1 cellular context compared by ENCODE assay signal in the genomic region with DNA sequence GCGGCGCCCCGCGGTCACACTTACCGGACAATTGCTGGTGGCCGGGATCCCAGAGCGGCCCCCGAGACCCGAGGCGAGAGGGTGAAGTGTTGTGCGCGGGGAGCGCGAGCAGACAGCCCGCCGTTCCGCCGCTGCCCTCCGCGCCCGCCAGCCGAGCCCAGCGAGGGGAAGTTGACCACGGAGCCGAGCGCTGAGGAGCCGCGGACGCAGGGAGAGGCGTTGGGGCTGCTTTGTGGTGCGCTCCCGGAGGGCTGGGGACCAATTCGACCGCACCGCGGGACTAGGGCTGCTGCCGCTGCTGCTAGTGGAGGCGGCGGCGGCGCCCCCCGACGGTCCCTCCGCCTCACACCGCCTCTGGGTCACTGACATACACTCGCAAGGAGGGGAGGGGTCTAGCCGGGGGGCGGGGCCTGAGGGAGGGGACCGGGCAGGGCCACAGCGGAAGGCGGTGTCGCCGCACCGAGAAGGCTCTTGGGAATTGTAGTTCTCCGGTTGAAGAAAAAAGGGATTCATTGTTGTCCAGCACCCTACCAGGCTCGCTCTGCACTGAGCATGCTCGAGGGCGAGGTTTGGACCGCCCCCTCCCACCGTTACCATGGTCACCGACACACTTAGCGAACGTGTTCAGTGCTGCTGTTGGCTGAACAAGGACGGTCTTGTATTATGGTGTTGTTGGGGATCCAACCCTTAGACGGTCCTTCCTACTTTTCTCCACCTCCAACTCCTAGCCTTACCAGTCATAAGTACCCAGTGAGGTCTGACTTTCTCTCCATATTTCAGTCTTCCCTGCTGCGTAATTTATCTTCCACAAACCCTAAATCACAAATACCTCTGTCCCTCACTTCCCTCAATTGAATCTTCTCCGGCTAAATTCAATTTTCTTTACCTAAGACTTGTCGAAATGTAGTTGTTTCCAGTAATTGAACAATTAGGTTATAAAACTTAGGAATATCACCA.
TF ChIP-seq lines count a peak whose summit lies in the region.

A gene with protein sequence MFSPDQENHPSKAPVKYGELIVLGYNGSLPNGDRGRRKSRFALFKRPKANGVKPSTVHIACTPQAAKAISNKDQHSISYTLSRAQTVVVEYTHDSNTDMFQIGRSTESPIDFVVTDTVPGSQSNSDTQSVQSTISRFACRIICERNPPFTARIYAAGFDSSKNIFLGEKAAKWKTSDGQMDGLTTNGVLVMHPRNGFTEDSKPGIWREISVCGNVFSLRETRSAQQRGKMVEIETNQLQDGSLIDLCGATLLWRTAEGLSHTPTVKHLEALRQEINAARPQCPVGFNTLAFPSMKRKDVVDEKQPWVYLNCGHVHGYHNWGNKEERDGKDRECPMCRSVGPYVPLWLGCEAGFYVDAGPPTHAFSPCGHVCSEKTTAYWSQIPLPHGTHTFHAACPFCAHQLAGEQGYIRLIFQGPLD (minus strand): TSS at position 364 of the 957 bp plus-strand sequence. CDS start 36,110 bp downstream, outside the sequence.

TF ChIP-seq in HepG2, 621 proteins besides CTCF, POLR2A, EP300 and RAD21 (continued from another document and continues in another):
- no peak for TF ChIP-seq PAX8 (CRISPR knock-in tag; IDR thresholded peaks at IDR 0.05; ENCODE audit: borderline replicate concordance)
- TF ChIP-seq MEIS1 (CRISPR knock-in tag; IDR thresholded peaks at IDR 0.05; ENCODE audit: borderline replicate concordance), result peak; percentile 93; the same call in 1 of the 2 replicates
- TF ChIP-seq, protein P1, sequence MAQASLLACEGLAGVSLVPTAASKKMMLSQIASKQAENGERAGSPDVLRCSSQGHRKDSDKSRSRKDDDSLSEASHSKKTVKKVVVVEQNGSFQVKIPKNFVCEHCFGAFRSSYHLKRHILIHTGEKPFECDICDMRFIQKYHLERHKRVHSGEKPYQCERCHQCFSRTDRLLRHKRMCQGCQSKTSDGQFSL (CRISPR knock-in tag; IDR thresholded peaks at IDR 0.05), result no peak
- TF ChIP-seq, protein P2, sequence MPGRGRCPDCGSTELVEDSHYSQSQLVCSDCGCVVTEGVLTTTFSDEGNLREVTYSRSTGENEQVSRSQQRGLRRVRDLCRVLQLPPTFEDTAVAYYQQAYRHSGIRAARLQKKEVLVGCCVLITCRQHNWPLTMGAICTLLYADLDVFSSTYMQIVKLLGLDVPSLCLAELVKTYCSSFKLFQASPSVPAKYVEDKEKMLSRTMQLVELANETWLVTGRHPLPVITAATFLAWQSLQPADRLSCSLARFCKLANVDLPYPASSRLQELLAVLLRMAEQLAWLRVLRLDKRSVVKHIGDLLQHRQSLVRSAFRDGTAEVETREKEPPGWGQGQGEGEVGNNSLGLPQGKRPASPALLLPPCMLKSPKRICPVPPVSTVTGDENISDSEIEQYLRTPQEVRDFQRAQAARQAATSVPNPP (CRISPR knock-in tag; IDR thresholded peaks at IDR 0.05), result no peak
- no peak for TF ChIP-seq ZNF816 (CRISPR knock-in tag; IDR thresholded peaks at IDR 0.05; ENCODE audit: borderline replicate concordance)
- peak; percentile 98 for TF ChIP-seq KMT2A (CRISPR knock-in tag; IDR thresholded peaks at IDR 0.05)
- TF ChIP-seq RAD51 (IDR thresholded peaks at IDR 0.05; ENCODE audit: borderline replicate concordance), result no peak
- TF ChIP-seq, protein P3, sequence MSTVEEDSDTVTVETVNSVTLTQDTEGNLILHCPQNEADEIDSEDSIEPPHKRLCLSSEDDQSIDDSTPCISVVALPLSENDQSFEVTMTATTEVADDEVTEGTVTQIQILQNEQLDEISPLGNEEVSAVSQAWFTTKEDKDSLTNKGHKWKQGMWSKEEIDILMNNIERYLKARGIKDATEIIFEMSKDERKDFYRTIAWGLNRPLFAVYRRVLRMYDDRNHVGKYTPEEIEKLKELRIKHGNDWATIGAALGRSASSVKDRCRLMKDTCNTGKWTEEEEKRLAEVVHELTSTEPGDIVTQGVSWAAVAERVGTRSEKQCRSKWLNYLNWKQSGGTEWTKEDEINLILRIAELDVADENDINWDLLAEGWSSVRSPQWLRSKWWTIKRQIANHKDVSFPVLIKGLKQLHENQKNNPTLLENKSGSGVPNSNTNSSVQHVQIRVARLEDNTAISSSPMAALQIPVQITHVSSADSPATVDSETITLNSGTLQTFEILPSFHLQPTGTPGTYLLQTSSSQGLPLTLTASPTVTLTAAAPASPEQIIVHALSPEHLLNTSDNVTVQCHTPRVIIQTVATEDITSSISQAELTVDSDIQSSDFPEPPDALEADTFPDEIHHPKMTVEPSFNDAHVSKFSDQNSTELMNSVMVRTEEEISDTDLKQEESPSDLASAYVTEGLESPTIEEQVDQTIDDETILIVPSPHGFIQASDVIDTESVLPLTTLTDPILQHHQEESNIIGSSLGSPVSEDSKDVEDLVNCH (CRISPR knock-in tag; IDR thresholded peaks at IDR 0.05), result no peak
- TF ChIP-seq, protein P4, sequence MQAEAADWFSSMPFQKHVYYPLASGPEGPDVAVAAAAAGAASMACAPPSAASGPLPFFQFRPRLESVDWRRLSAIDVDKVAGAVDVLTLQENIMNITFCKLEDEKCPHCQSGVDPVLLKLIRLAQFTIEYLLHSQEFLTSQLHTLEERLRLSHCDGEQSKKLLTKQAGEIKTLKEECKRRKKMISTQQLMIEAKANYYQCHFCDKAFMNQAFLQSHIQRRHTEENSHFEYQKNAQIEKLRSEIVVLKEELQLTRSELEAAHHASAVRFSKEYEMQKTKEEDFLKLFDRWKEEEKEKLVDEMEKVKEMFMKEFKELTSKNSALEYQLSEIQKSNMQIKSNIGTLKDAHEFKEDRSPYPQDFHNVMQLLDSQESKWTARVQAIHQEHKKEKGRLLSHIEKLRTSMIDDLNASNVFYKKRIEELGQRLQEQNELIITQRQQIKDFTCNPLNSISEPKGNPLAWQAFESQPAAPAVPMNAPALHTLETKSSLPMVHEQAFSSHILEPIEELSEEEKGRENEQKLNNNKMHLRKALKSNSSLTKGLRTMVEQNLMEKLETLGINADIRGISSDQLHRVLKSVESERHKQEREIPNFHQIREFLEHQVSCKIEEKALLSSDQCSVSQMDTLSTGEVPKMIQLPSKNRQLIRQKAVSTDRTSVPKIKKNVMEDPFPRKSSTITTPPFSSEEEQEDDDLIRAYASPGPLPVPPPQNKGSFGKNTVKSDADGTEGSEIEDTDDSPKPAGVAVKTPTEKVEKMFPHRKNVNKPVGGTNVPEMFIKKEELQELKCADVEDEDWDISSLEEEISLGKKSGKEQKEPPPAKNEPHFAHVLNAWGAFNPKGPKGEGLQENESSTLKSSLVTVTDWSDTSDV (CRISPR knock-in tag; IDR thresholded peaks at IDR 0.05), result peak; percentile 60; the same call in 1 of the 2 replicates
- no peak for TF ChIP-seq ZNF180 (CRISPR knock-in tag; IDR thresholded peaks at IDR 0.05; ENCODE audit: borderline replicate concordance, low read depth)
- TF ChIP-seq ZNF451 (CRISPR knock-in tag; IDR thresholded peaks at IDR 0.05), result peak; percentile 75; the same call in 1 of the 2 replicates
- TF ChIP-seq SCMH1 (CRISPR knock-in tag; IDR thresholded peaks at IDR 0.05; ENCODE audit: borderline replicate concordance), result no peak
- no peak for TF ChIP-seq SRSF9 (IDR thresholded peaks at IDR 0.05; ENCODE audit: borderline replicate concordance, insufficient read depth, low read depth, low read length, poor library complexity, severe bottlenecking)
- TF ChIP-seq, protein P5, sequence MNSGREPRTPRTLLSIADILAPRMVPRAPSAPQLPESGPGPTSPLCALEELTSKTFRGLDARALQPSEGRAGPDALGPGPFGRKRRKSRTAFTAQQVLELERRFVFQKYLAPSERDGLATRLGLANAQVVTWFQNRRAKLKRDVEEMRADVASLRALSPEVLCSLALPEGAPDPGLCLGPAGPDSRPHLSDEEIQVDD (CRISPR knock-in tag; IDR thresholded peaks at IDR 0.05; ENCODE audit: borderline replicate concordance), result 0 out of 2 replicates have a peak, but pooled peaks have one; percentile 64
- peak; percentile 76 for TF ChIP-seq CREM (IDR thresholded peaks at IDR 0.05)
- TF ChIP-seq CREM (CRISPR knock-in tag; IDR thresholded peaks at IDR 0.05), result no peak
- no peak for TF ChIP-seq SMAD9 (CRISPR knock-in tag; IDR thresholded peaks at IDR 0.05)
- TF ChIP-seq, protein P6, sequence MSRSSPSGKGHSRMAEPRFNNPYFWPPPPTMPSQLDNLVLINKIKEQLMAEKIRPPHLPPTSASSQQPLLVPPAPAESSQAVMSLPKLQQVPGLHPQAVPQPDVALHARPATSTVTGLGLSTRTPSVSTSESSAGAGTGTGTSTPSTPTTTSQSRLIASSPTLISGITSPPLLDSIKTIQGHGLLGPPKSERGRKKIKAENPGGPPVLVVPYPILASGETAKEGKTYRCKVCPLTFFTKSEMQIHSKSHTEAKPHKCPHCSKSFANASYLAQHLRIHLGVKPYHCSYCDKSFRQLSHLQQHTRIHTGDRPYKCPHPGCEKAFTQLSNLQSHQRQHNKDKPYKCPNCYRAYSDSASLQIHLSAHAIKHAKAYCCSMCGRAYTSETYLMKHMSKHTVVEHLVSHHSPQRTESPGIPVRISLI (CRISPR knock-in tag; IDR thresholded peaks at IDR 0.05; ENCODE audit: borderline replicate concordance), result peak; percentile 62; the same call in 1 of the 2 replicates
- TF ChIP-seq ZC3H13 (CRISPR knock-in tag; IDR thresholded peaks at IDR 0.05), result no peak
- TF ChIP-seq SP4 (CRISPR knock-in tag; IDR thresholded peaks at IDR 0.05), result peak; percentile 93
- TF ChIP-seq ZBTB3 (CRISPR knock-in tag; IDR thresholded peaks at IDR 0.05; ENCODE audit: borderline replicate concordance, low read depth), result no peak; the same call in 1 of the 2 replicates
- peak; percentile 92 for TF ChIP-seq MAZ (IDR thresholded peaks at IDR 0.05; ENCODE audit: borderline replicate concordance, low read depth, low read length)
- TF ChIP-seq MAZ (CRISPR knock-in tag; IDR thresholded peaks at IDR 0.05; ENCODE audit: low read depth), result peak; percentile 93
- TF ChIP-seq ZNF326 (CRISPR knock-in tag; IDR thresholded peaks at IDR 0.05; ENCODE audit: borderline replicate concordance), result no peak
- TF ChIP-seq ZNF3 (CRISPR knock-in tag; IDR thresholded peaks at IDR 0.05), result no peak
- TF ChIP-seq, protein P7, sequence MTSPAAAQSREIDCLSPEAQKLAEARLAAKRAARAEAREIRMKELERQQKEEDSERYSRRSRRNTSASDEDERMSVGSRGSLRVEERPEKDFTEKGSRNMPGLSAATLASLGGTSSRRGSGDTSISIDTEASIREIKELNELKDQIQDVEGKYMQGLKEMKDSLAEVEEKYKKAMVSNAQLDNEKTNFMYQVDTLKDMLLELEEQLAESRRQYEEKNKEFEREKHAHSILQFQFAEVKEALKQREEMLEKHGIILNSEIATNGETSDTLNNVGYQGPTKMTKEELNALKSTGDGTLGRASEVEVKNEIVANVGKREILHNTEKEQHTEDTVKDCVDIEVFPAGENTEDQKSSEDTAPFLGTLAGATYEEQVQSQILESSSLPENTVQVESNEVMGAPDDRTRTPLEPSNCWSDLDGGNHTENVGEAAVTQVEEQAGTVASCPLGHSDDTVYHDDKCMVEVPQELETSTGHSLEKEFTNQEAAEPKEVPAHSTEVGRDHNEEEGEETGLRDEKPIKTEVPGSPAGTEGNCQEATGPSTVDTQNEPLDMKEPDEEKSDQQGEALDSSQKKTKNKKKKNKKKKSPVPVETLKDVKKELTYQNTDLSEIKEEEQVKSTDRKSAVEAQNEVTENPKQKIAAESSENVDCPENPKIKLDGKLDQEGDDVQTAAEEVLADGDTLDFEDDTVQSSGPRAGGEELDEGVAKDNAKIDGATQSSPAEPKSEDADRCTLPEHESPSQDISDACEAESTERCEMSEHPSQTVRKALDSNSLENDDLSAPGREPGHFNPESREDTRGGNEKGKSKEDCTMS (CRISPR knock-in tag; conservative IDR thresholded peaks at IDR 0.05), result no peak
- no peak for TF ChIP-seq ZNF282 (IDR thresholded peaks at IDR 0.05; ENCODE audit: partially characterized antibody)
- TF ChIP-seq ZNF207 (IDR thresholded peaks at IDR 0.05; ENCODE audit: borderline replicate concordance), result no peak
- TF ChIP-seq, protein P8, sequence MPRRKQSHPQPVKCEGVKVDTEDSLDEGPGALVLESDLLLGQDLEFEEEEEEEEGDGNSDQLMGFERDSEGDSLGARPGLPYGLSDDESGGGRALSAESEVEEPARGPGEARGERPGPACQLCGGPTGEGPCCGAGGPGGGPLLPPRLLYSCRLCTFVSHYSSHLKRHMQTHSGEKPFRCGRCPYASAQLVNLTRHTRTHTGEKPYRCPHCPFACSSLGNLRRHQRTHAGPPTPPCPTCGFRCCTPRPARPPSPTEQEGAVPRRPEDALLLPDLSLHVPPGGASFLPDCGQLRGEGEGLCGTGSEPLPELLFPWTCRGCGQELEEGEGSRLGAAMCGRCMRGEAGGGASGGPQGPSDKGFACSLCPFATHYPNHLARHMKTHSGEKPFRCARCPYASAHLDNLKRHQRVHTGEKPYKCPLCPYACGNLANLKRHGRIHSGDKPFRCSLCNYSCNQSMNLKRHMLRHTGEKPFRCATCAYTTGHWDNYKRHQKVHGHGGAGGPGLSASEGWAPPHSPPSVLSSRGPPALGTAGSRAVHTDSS (CRISPR knock-in tag; conservative IDR thresholded peaks at IDR 0.05), result no peak
- TF ChIP-seq ZNF20 (CRISPR knock-in tag; IDR thresholded peaks at IDR 0.05), result no peak
- no peak for TF ChIP-seq ISL2 (CRISPR knock-in tag; IDR thresholded peaks at IDR 0.05)
- TF ChIP-seq ZNF629 (CRISPR knock-in tag; conservative IDR thresholded peaks at IDR 0.05), result no peak
- TF ChIP-seq CBX5 (CRISPR knock-in tag; IDR thresholded peaks at IDR 0.05; ENCODE audit: borderline replicate concordance), result peak; percentile 83
- TF ChIP-seq JUND (CRISPR knock-in tag; IDR thresholded peaks at IDR 0.05), result 0 out of 2 replicates have a peak, but pooled peaks have one; percentile 33
- no peak for TF ChIP-seq ZNF101 (CRISPR knock-in tag; IDR thresholded peaks at IDR 0.05; ENCODE audit: borderline replicate concordance, low read depth)
- TF ChIP-seq, protein P9, sequence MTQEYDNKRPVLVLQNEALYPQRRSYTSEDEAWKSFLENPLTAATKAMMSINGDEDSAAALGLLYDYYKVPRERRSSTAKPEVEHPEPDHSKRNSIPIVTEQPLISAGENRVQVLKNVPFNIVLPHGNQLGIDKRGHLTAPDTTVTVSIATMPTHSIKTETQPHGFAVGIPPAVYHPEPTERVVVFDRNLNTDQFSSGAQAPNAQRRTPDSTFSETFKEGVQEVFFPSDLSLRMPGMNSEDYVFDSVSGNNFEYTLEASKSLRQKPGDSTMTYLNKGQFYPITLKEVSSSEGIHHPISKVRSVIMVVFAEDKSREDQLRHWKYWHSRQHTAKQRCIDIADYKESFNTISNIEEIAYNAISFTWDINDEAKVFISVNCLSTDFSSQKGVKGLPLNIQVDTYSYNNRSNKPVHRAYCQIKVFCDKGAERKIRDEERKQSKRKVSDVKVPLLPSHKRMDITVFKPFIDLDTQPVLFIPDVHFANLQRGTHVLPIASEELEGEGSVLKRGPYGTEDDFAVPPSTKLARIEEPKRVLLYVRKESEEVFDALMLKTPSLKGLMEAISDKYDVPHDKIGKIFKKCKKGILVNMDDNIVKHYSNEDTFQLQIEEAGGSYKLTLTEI (CRISPR knock-in tag; conservative IDR thresholded peaks at IDR 0.05), result no peak
- TF ChIP-seq, protein P10, sequence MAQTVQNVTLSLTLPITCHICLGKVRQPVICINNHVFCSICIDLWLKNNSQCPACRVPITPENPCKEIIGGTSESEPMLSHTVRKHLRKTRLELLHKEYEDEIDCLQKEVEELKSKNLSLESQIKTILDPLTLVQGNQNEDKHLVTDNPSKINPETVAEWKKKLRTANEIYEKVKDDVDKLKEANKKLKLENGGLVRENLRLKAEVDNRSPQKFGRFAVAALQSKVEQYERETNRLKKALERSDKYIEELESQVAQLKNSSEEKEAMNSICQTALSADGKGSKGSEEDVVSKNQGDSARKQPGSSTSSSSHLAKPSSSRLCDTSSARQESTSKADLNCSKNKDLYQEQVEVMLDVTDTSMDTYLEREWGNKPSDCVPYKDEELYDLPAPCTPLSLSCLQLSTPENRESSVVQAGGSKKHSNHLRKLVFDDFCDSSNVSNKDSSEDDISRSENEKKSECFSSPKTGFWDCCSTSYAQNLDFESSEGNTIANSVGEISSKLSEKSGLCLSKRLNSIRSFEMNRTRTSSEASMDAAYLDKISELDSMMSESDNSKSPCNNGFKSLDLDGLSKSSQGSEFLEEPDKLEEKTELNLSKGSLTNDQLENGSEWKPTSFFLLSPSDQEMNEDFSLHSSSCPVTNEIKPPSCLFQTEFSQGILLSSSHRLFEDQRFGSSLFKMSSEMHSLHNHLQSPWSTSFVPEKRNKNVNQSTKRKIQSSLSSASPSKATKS (CRISPR knock-in tag; IDR thresholded peaks at IDR 0.05), result no peak
- TF ChIP-seq AGO2 (optimal IDR thresholded peaks at IDR 0.05; ENCODE audit: low read depth, low read length), result peak; percentile 89
